ENCODE assay signal across 10 cellular contexts in genomic region chr17:82613283-82614094, GRCh38. TPM values are rescaled to one million over a fixed set of nuclear protein-coding genes. Genes with fewer than 3 reads are reported as not detected.
DNase-seq lines count a peak whose midpoint lies in the region; ATAC-seq and TF ChIP-seq lines count a peak whose summit lies in the region.
"Had no signal": no experiment of that assay in that cellular context is flagged by ENCODE, and none has a peak within 500 bp of the region (broad histone marks: within the 10 kb centered on the region; RNA-seq: fewer than 3 reads in every experiment).

No MANE protein-coding gene starts in this region.

- H3F3A ChIP-seq in SK-N-SH (replicated peaks; ENCODE audit: insufficient read depth) = peaks cover 27% of the 10 kb centered on the region

- WGBS in SK-N-SH (ENCODE audit: low lambda C conversion rate) = 96% methylated on average over 32 of the region's 37 CpGs
- WGBS in right cardiac atrium = 77% methylated on average over 37 of the region's 37 CpGs

- CTCF ChIA-PET in SK-N-SH (lab: Yijun Ruan, JAX) = interaction anchor here (1.3 kb wide), 1 partner anchor 139 kb away, joined by 3 read pairs; no protein-coding TSS in a partner anchor

- peaks cover 0 to 16% of the 10 kb centered on the region in 2 experiments; a peak in 2 of 4 replicates for H3K4me1 ChIP-seq in SK-N-SH (ENCODE audit: control insufficient read depth in 1 of 2, insufficient read depth in 2 of 2, low read depth in 1 of 2, low read length in 1 of 2)
- no peaks in the 10 kb centered on the region for H3K4me1 ChIP-seq in right cardiac atrium (ENCODE audit: control insufficient read depth, insufficient read depth, low read length)
- H3K4me1 ChIP-seq: right lobe of liver had no signal

- H3K79me2 ChIP-seq in SK-N-SH (ENCODE audit: insufficient read depth) = no peaks in the 10 kb centered on the region

- H4K20me1 ChIP-seq in SK-N-SH (ENCODE audit: insufficient read depth) = no peaks in the 10 kb centered on the region

- H3K9me3 ChIP-seq in SK-N-SH (no peaks in the 10 kb centered on the region), right cardiac atrium (ENCODE audit: control insufficient read depth, low read length) (no peaks in the 10 kb centered on the region)
- H3K9me3 ChIP-seq: MG63, right lobe of liver had no signal

- ATAC-seq in activated T-cell treated with anti-CD3 and anti-CD28 coated beads, Interleukin-2, amount 50 U/mL, for 4 hours = no peak
- ATAC-seq in right cardiac atrium (peak; percentile 57 to 67), GM21576 (IDR thresholded peaks at IDR 0.05; ENCODE audit: unreplicated experiment) (no peak)
- ATAC-seq in stimulated activated memory B cell treated with anti-CD40 and anti-IgM and Interleukin-4, amounts not matched to agents 10 μg/mL and 1 μg/mL and 100 μg/mL, for 72 hours = no peak

- H3K36me3 Mint-ChIP-seq in activated T-cell treated with anti-CD3 and anti-CD28 coated beads, Interleukin-2, amount 50 U/mL, for 24 hours (ENCODE audit: low read depth) = peaks cover 79% of the 10 kb centered on the region
- peaks cover 43% of the 10 kb centered on the region for H3K36me3 Mint-ChIP-seq in activated T-cell treated with anti-CD3 and anti-CD28 coated beads, Interleukin-2, amount 50 U/mL, for 4 hours (ENCODE audit: insufficient read depth)
- H3K36me3 Mint-ChIP-seq in stimulated activated memory B cell treated with anti-CD40 and anti-IgM and Interleukin-4, amounts not matched to agents 10 μg/mL and 1 μg/mL and 100 μg/mL, for 72 hours = peaks cover 76% of the 10 kb centered on the region

- no peaks in the 10 kb centered on the region for H3K27me3 Mint-ChIP-seq in activated T-cell treated with anti-CD3 and anti-CD28 coated beads, Interleukin-2, amount 50 U/mL, for 24 hours
- no peaks in the 10 kb centered on the region for H3K27me3 Mint-ChIP-seq in activated T-cell treated with anti-CD3 and anti-CD28 coated beads, Interleukin-2, amount 50 U/mL, for 4 hours (ENCODE audit: low read depth)
- no peaks in the 10 kb centered on the region for H3K27me3 Mint-ChIP-seq in stimulated activated memory B cell treated with anti-CD40 and anti-IgM and Interleukin-4, amounts not matched to agents 10 μg/mL and 1 μg/mL and 100 μg/mL, for 72 hours

- no peak for TF ChIP-seq EP300 in SK-N-SH (IDR thresholded peaks at IDR 0.05; ENCODE audit: borderline replicate concordance in 1 of 2, low read depth in 1 of 2, low read length in 1 of 2)

- peaks cover 49 to 54% of the 10 kb centered on the region in 2 experiments for H3K36me3 ChIP-seq in SK-N-SH (replicated peaks in 1 of 2; ENCODE audit: control insufficient read depth in 1 of 2, insufficient read depth in 2 of 2, low read length in 1 of 2)

- POLR2A ChIA-PET in SK-N-SH (lab: Yijun Ruan, JAX) = no interaction called here

- H3K4me1 Mint-ChIP-seq in activated T-cell treated with anti-CD3 and anti-CD28 coated beads, Interleukin-2, amount 50 U/mL, for 24 hours (ENCODE audit: low read depth) = no peaks in the 10 kb centered on the region
- no peaks in the 10 kb centered on the region for H3K4me1 Mint-ChIP-seq in activated T-cell treated with anti-CD3 and anti-CD28 coated beads, Interleukin-2, amount 50 U/mL, for 4 hours (ENCODE audit: low read depth)
- H3K4me1 Mint-ChIP-seq in stimulated activated memory B cell treated with anti-CD40 and anti-IgM and Interleukin-4, amounts not matched to agents 10 μg/mL and 1 μg/mL and 100 μg/mL, for 72 hours = no peaks in the 10 kb centered on the region

- H3K4me2 ChIP-seq in SK-N-SH = no peak overlapping the region

- H3K27ac Mint-ChIP-seq in activated T-cell treated with anti-CD3 and anti-CD28 coated beads, Interleukin-2, amount 50 U/mL, for 24 hours = peak overlapping the region; percentile 7
- H3K27ac Mint-ChIP-seq in stimulated activated memory B cell treated with anti-CD40 and anti-IgM and Interleukin-4, amounts not matched to agents 10 μg/mL and 1 μg/mL and 100 μg/mL, for 72 hours = peak overlapping the region; percentile 19

- no peak for TF ChIP-seq CTCF in SK-N-SH (IDR thresholded peaks at IDR 0.05)

- DNase-seq in activated T-cell treated with anti-CD3 and anti-CD28 coated beads, Interleukin-2, amount 50 U/mL, for 24 hours = no peak
- no peak for DNase-seq in activated T-cell treated with anti-CD3 and anti-CD28 coated beads, Interleukin-2, amount 50 U/mL, for 4 hours
- DNase-seq in SK-N-SH (peak; percentile 83), right cardiac atrium (peak in 2 of 3 donors; percentile 70 to 77), middle frontal gyrus (ENCODE audit: extremely low spot score, low spot score) (no peak)
- DNase-seq in activated CD8-positive, alpha-beta memory T cell treated with anti-CD3 and anti-CD28 coated beads for 24 hours = no peak
- DNase-seq: MG63, right lobe of liver had no signal

- TF ChIP-seq RAD21 in SK-N-SH (IDR thresholded peaks at IDR 0.05; ENCODE audit: low read length) = no peak

- intact Hi-C loops in right cardiac atrium (cut with DNase I) = no loop called here

- no peak overlapping the region for H3K9ac ChIP-seq in SK-N-SH

- no peak overlapping the region for H2AFZ ChIP-seq in SK-N-SH (ENCODE audit: low read depth)

- peak overlapping the region in 1 of 2 experiments; percentile 23; a peak in 1 of 4 replicates for H3K27ac ChIP-seq in SK-N-SH (ENCODE audit: low read depth in 2 of 2, low read length in 1 of 2)
- H3K27ac ChIP-seq in right cardiac atrium (ENCODE audit: low read length) = peak overlapping the region; percentile 11
- H3K27ac ChIP-seq: right lobe of liver had no signal

- no peaks in the 10 kb centered on the region for H3K27me3 ChIP-seq in SK-N-SH (ENCODE audit: insufficient read depth)
- no peaks in the 10 kb centered on the region for H3K27me3 ChIP-seq in right cardiac atrium (ENCODE audit: control insufficient read depth, insufficient read depth)
- H3K27me3 ChIP-seq: MG63, right lobe of liver had no signal

- H3K9me3 Mint-ChIP-seq in activated T-cell treated with anti-CD3 and anti-CD28 coated beads, Interleukin-2, amount 50 U/mL, for 24 hours = no peaks in the 10 kb centered on the region
- H3K9me3 Mint-ChIP-seq in activated T-cell treated with anti-CD3 and anti-CD28 coated beads, Interleukin-2, amount 50 U/mL, for 4 hours = no peaks in the 10 kb centered on the region
- H3K9me3 Mint-ChIP-seq in stimulated activated memory B cell treated with anti-CD40 and anti-IgM and Interleukin-4, amounts not matched to agents 10 μg/mL and 1 μg/mL and 100 μg/mL, for 72 hours = no peaks in the 10 kb centered on the region

- H3K4me3 ChIP-seq in SK-N-SH (ENCODE audit: low read depth in 2 of 2, low read length in 1 of 2) = no peak overlapping the region
- H3K4me3 ChIP-seq in right cardiac atrium (ENCODE audit: low read length) = no peak overlapping the region
- H3K4me3 ChIP-seq: MG63, right lobe of liver had no signal

- no peaks in the 10 kb centered on the region for H3K9me2 ChIP-seq in SK-N-SH

- no peak overlapping the region for H3K4me3 Mint-ChIP-seq in activated T-cell treated with anti-CD3 and anti-CD28 coated beads, Interleukin-2, amount 50 U/mL, for 24 hours
- H3K4me3 Mint-ChIP-seq in activated T-cell treated with anti-CD3 and anti-CD28 coated beads, Interleukin-2, amount 50 U/mL, for 4 hours = no peak overlapping the region
- no peak overlapping the region for H3K4me3 Mint-ChIP-seq in stimulated activated memory B cell treated with anti-CD40 and anti-IgM and Interleukin-4, amounts not matched to agents 10 μg/mL and 1 μg/mL and 100 μg/mL, for 72 hours

TF ChIP-seq in SK-N-SH, 30 proteins besides CTCF, POLR2A, EP300 and RAD21 (continues in another document):
- no peak for TF ChIP-seq FOXJ3 (CRISPR knock-in tag; IDR thresholded peaks at IDR 0.05)
- no peak for TF ChIP-seq RCOR1 (IDR thresholded peaks at IDR 0.05; ENCODE audit: low read length)
- no peak for TF ChIP-seq USF1 (IDR thresholded peaks at IDR 0.05; ENCODE audit: borderline replicate concordance, low read depth)
- TF ChIP-seq, protein P1, sequence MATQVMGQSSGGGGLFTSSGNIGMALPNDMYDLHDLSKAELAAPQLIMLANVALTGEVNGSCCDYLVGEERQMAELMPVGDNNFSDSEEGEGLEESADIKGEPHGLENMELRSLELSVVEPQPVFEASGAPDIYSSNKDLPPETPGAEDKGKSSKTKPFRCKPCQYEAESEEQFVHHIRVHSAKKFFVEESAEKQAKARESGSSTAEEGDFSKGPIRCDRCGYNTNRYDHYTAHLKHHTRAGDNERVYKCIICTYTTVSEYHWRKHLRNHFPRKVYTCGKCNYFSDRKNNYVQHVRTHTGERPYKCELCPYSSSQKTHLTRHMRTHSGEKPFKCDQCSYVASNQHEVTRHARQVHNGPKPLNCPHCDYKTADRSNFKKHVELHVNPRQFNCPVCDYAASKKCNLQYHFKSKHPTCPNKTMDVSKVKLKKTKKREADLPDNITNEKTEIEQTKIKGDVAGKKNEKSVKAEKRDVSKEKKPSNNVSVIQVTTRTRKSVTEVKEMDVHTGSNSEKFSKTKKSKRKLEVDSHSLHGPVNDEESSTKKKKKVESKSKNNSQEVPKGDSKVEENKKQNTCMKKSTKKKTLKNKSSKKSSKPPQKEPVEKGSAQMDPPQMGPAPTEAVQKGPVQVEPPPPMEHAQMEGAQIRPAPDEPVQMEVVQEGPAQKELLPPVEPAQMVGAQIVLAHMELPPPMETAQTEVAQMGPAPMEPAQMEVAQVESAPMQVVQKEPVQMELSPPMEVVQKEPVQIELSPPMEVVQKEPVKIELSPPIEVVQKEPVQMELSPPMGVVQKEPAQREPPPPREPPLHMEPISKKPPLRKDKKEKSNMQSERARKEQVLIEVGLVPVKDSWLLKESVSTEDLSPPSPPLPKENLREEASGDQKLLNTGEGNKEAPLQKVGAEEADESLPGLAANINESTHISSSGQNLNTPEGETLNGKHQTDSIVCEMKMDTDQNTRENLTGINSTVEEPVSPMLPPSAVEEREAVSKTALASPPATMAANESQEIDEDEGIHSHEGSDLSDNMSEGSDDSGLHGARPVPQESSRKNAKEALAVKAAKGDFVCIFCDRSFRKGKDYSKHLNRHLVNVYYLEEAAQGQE (IDR thresholded peaks at IDR 0.05; ENCODE audit: low read depth, low read length) = no peak
- no peak for TF ChIP-seq TAF1 (IDR thresholded peaks at IDR 0.05; ENCODE audit: borderline replicate concordance, low read depth, low read length)
- TF ChIP-seq TEAD4 (IDR thresholded peaks at IDR 0.05; ENCODE audit: borderline replicate concordance, insufficient read depth) = no peak
- TF ChIP-seq SIN3A (IDR thresholded peaks at IDR 0.05; ENCODE audit: borderline replicate concordance, low read depth, low read length) = no peak

RNA-seq across cellular contexts. Expression of gene WDR45B, which starts 34.8 kb away (rescaled TPM):
- 10 to 100 TPM; 47.1 to 52.5 (median 47.4) TPM for total RNA-seq in activated T-cell treated with anti-CD3 and anti-CD28 coated beads, Interleukin-2, amount 50 U/mL, for 4 hours
- polyA plus RNA-seq in SK-N-SH (2012; rRNA removed) (171 and 191 TPM in 2 replicates), right cardiac atrium (37.0 TPM)
- polyA plus RNA-seq in SK-N-SH (2012; cell fraction: cytosol; rRNA removed) = 142 and 159 TPM in 2 replicates
- 164 and 253 TPM in 2 replicates for polyA plus RNA-seq in SK-N-SH (2012; cell fraction: nucleus; rRNA removed)
- 10 to 100 TPM; 43.8 to 49.2 (median 45.8) TPM for total RNA-seq in right cardiac atrium

Comparison
In these comparisons a context has a peak if more than half of its experiments do, and no peak if none do; other contexts are left out.
1. DNase-seq: peak in SK-N-SH (single experiment) and right cardiac atrium (2 of 3); none in activated T-cell treated with anti-CD3 and anti-CD28 coated beads, Interleukin-2, amount 50 U/mL, for 24 hours (single experiment), activated T-cell treated with anti-CD3 and anti-CD28 coated beads, Interleukin-2, amount 50 U/mL, for 4 hours (single experiment), middle frontal gyrus (single experiment) and activated CD8-positive, alpha-beta memory T cell treated with anti-CD3 and anti-CD28 coated beads for 24 hours (single experiment).
2. ATAC-seq: peak in right cardiac atrium (2 of 2); none in activated T-cell treated with anti-CD3 and anti-CD28 coated beads, Interleukin-2, amount 50 U/mL, for 4 hours (0 of 2), stimulated activated memory B cell treated with anti-CD40 and anti-IgM and Interleukin-4, amounts not matched to agents 10 μg/mL and 1 μg/mL and 100 μg/mL, for 72 hours (single experiment) and GM21576 (single experiment).